In the genomic region with DNA sequence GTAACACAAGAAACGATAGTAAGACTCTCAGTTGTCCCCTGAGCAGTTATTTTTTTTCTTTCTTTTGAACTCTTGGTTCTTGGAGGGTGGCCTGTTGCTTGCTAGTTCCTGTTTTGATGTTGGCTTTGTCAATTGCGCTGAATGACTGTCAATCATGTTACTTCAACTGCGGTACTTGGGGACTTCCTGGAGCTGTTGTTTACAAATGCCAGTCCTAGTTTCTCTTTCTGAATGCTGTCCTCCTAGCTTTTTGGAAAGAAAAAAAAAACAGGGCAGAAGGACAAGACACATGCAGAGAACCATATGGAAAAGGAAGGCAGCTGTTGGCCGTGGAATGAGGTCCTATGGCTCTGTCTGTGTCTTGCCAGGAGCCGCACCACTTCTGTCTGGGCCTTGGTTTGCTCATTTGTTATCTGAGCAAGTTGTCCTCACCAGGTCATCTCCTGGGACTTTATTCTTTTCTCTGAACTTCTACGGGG, we compare ENCODE assay signal across 8 cellular contexts. TPM values are rescaled to one million over a fixed set of nuclear protein-coding genes. Genes with fewer than 3 reads are reported as not detected.
DNase-seq lines count a peak whose midpoint lies in the region; ATAC-seq, FAIRE-seq and TF ChIP-seq lines count a peak whose summit lies in the region.

No MANE protein-coding gene starts in this region.

- no peak overlapping the region for H3K4ac ChIP-seq in H1 (replicated peaks; ENCODE audit: insufficient read length, low read depth, low read length)

- H2BK20ac ChIP-seq in H1 (ENCODE audit: low read length), result no peak overlapping the region

- no peak overlapping the region for H3K14ac ChIP-seq in H1 (ENCODE audit: insufficient read length)

- WGBS in H1 (ENCODE audit: extremely low coverage in 1 of 2, insufficient coverage in 1 of 2, insufficient read length in 1 of 2, insufficient replicate concordance in 2 of 2, low coverage in 1 of 2, low lambda C conversion rate in 2 of 2, missing lambda C conversion rate in 1 of 2), 2 experiments, result 88% methylated on average over 6 of the region's 6 CpGs; no CpG with 5 or more reads in 1 of the 2 experiments

- peak overlapping the region; percentile 89; the same call in 1 of the 2 replicates for H2AFZ ChIP-seq in H1 (ENCODE audit: low read length)

- no peaks in the 10 kb centered on the region; a peak in 1 of 8 replicates for H3K36me3 ChIP-seq in H1 (ENCODE audit: control insufficient read depth in 2 of 4, insufficient read depth in 4 of 4, low read length in 3 of 4)

- TF ChIP-seq POLR2A in H1 (IDR thresholded peaks at IDR 0.05; ENCODE audit: control extremely low read depth in 1 of 2, low read depth in 2 of 2, low read length in 2 of 2), result no peak

- H3K23ac ChIP-seq in H1 (ENCODE audit: insufficient read length), result no peak overlapping the region

- no peaks in the 10 kb centered on the region for H4K20me1 ChIP-seq in H1 (replicated peaks in 1 of 2; ENCODE audit: control insufficient read depth in 1 of 2, insufficient read depth in 2 of 2, low read length in 2 of 2)

- H3K79me1 ChIP-seq in H1 (ENCODE audit: low read depth, low read length), result no peaks in the 10 kb centered on the region

- no peak overlapping the region for H4K5ac ChIP-seq in H1 (ENCODE audit: insufficient read length, low read depth, low read length)

- FAIRE-seq in H1 (lab: Jason Lieb, UNC), result no peak

- H2AK5ac ChIP-seq in H1 (ENCODE audit: low read depth, low read length), result no peak overlapping the region

- no peak for TF ChIP-seq RAD21 in H1 (IDR thresholded peaks at IDR 0.05 in 1 of 2, conservative IDR thresholded peaks at IDR 0.05 in 1 of 2; ENCODE audit: low read depth in 2 of 2, low read length in 2 of 2)

- no peaks in the 10 kb centered on the region for H3K9me3 ChIP-seq in H1 (ENCODE audit: insufficient read depth in 2 of 2, low read depth in 1 of 2, low read length in 1 of 2)

- TF ChIP-seq CTCF in H1 (IDR thresholded peaks at IDR 0.05; ENCODE audit: control extremely low read depth in 1 of 3, insufficient read depth in 1 of 3, low read depth in 1 of 3, low read length in 3 of 3), result no peak

- DNase-seq in CD1c-positive myeloid dendritic cell (ENCODE audit: extremely low spot score) (peak; percentile 87), H1 (ENCODE audit: low read depth in 1 of 2, low spot score in 2 of 2) (no peak), pons (ENCODE audit: low spot score) (peak; percentile 81), COR-L47 (lab: John Stamatoyannopoulos, UW) (no peak), HPDE6-E6E7 (ENCODE audit: extremely low spot score) (no peak)

- H4K8ac ChIP-seq in H1 (ENCODE audit: extremely low read depth, insufficient read depth, low read length), result no peak overlapping the region

- no peak overlapping the region for H2BK12ac ChIP-seq in H1 (ENCODE audit: low read depth, low read length)

- H3K4me1 ChIP-seq in H1 (replicated peaks in 1 of 4; ENCODE audit: control insufficient read depth in 3 of 4, insufficient read depth in 4 of 4, low read length in 3 of 4), result peaks cover 0 to 4% (median 0%) of the 10 kb centered on the region in 4 experiments; a peak in 2 of 7 replicates

- no peak overlapping the region for H3K4me2 ChIP-seq in H1 (ENCODE audit: insufficient read depth in 1 of 2, low read depth in 2 of 2, low read length in 2 of 2)

- H2BK15ac ChIP-seq in H1 (ENCODE audit: low read length), result no peak overlapping the region

- H3K27me3 Mint-ChIP-seq in T-helper 1 cell treated with Interleukin-12 subunit alpha and Interleukin-12 subunit beta and Interleukin-4 antibody, amounts not matched to agents 30 μg/mL and 1 μg/mL, for 36 hours (ENCODE audit: low read depth), result no peaks in the 10 kb centered on the region

- TF ChIP-seq EP300 in H1 (IDR thresholded peaks at IDR 0.05; ENCODE audit: borderline replicate concordance in 1 of 2, low read depth in 2 of 2, low read length in 2 of 2), result no peak

- H3K4me3 ChIP-seq in H1 (ENCODE audit: extremely low read depth in 1 of 4, insufficient read depth in 2 of 4, low read depth in 3 of 4, low read length in 4 of 4), result no peak overlapping the region

- H3K27ac ChIP-seq in H1 (ENCODE audit: low read depth, low read length), result no peak overlapping the region

- H4K91ac ChIP-seq in H1 (replicated peaks; ENCODE audit: insufficient read length, low read length), result no peak overlapping the region

- peak; percentile 54 for ATAC-seq in GM19324 (IDR thresholded peaks at IDR 0.05; ENCODE audit: low FRiP score, unreplicated experiment)
- peak; percentile 68 for ATAC-seq in HG03280 (IDR thresholded peaks at IDR 0.05; ENCODE audit: unreplicated experiment)

- POLR2A ChIA-PET in H1 (lab: Charles Lee; ENCODE audit: partially characterized antibody), result no interaction called here

- H3K27me3 ChIP-seq in H1 (replicated peaks in 1 of 4; ENCODE audit: control insufficient read depth in 3 of 4, extremely low read depth in 1 of 4, insufficient read depth in 3 of 4, low read length in 3 of 4), result no peaks in the 10 kb centered on the region

- no peak overlapping the region for H3K18ac ChIP-seq in H1 (ENCODE audit: extremely low read depth, low read length)

- no peaks in the 10 kb centered on the region; the same call in 1 of the 2 replicates for H3K23me2 ChIP-seq in H1 (ENCODE audit: low read depth, low read length)

- H3K27ac Mint-ChIP-seq in T-helper 1 cell treated with Interleukin-12 subunit alpha and Interleukin-12 subunit beta and Interleukin-4 antibody, amounts not matched to agents 30 μg/mL and 1 μg/mL, for 36 hours, result peak overlapping the region; percentile 95

- no peaks in the 10 kb centered on the region for H3K9me3 Mint-ChIP-seq in T-helper 1 cell treated with Interleukin-12 subunit alpha and Interleukin-12 subunit beta and Interleukin-4 antibody, amounts not matched to agents 30 μg/mL and 1 μg/mL, for 36 hours

- H3K4me3 Mint-ChIP-seq in T-helper 1 cell treated with Interleukin-12 subunit alpha and Interleukin-12 subunit beta and Interleukin-4 antibody, amounts not matched to agents 30 μg/mL and 1 μg/mL, for 36 hours, result peak overlapping the region; percentile 77

- H3K4me1 Mint-ChIP-seq in T-helper 1 cell treated with Interleukin-12 subunit alpha and Interleukin-12 subunit beta and Interleukin-4 antibody, amounts not matched to agents 30 μg/mL and 1 μg/mL, for 36 hours (ENCODE audit: low read depth), result peaks cover 82% of the 10 kb centered on the region

- no peak overlapping the region for H3K9ac ChIP-seq in H1 (replicated peaks in 1 of 4; ENCODE audit: extremely low read depth in 1 of 4, low read depth in 3 of 4, low read length in 3 of 4)

- CTCF ChIA-PET in H1 (lab: Charles Lee; ENCODE audit: partially characterized antibody), result interaction anchor here (0.9 to 1.5 kb wide), 2 partner anchors 14 to 61 kb away, joined by 3 to 5 read pairs; no protein-coding TSS in a partner anchor

- no peaks in the 10 kb centered on the region for H3K79me2 ChIP-seq in H1 (ENCODE audit: control insufficient read depth in 1 of 2, insufficient read depth in 2 of 2, low read length in 2 of 2)

- H3K36me3 Mint-ChIP-seq in T-helper 1 cell treated with Interleukin-12 subunit alpha and Interleukin-12 subunit beta and Interleukin-4 antibody, amounts not matched to agents 30 μg/mL and 1 μg/mL, for 36 hours (ENCODE audit: low read depth), result peaks cover 6% of the 10 kb centered on the region

- H2BK5ac ChIP-seq in H1 (ENCODE audit: low read depth, low read length), result no peak overlapping the region

- H3K56ac ChIP-seq in H1 (replicated peaks; ENCODE audit: insufficient read length, low read depth, low read length), result no peak overlapping the region

- H2BK120ac ChIP-seq in H1 (replicated peaks; ENCODE audit: low read depth, low read length), result no peak overlapping the region

TF ChIP-seq in H1, 55 proteins besides CTCF, POLR2A, EP300 and RAD21 (continues in another document):
- TF ChIP-seq SP2 (IDR thresholded peaks at IDR 0.05; ENCODE audit: low read length), result no peak
- TF ChIP-seq TAF1 (IDR thresholded peaks at IDR 0.05; ENCODE audit: low read depth, low read length), result no peak
- TF ChIP-seq TBP (IDR thresholded peaks at IDR 0.05; ENCODE audit: low read depth, low read length), result no peak
- no peak for TF ChIP-seq SP1 (IDR thresholded peaks at IDR 0.05; ENCODE audit: low read depth, low read length)
- no peak for TF ChIP-seq SIN3A (conservative IDR thresholded peaks at IDR 0.05 in 1 of 2, IDR thresholded peaks at IDR 0.05 in 1 of 2; ENCODE audit: low read depth in 1 of 2, low read length in 2 of 2)

RNA-seq across cellular contexts. Expression of gene PDCD4, which starts 7.0 kb away (rescaled TPM):
- 22.8 and 26.8 TPM in 2 replicates for total RNA-seq in H1 (2021; fragmentation: NEBNext Ultra II Directional; extraction: Animal tissue kit (Norgen Biotek cat#: 25700))
- 3.2 and 3.3 TPM in 2 replicates for polyA plus RNA-seq in H1 (2011; rRNA removed)
- polyA plus RNA-seq in H1 (2011; cell fraction: cytosol; rRNA removed), result 13.7 TPM
- 2.2 TPM for polyA plus RNA-seq in H1 (2011; cell fraction: nucleus; rRNA removed)
- polyA plus RNA-seq in H1 (2012, experiment 1 of 2), result 16.4 to 27.5 TPM (median 23.0 TPM) in 4 replicates
- 1.1 TPM for polyA plus RNA-seq in H1 (2012, experiment 2 of 2)
- 9.0 TPM for polyA plus RNA-seq in H1 (2013, experiment 1 of 2)
- 8.4 TPM for polyA plus RNA-seq in H1 (2013, experiment 2 of 2)
- polyA minus RNA-seq in H1 (2011; rRNA and poly(A)+ RNA removed), result 4.7 and 5.2 TPM in 2 replicates
- polyA minus RNA-seq in H1 (2011; cell fraction: cytosol; rRNA and poly(A)+ RNA removed), result 10.1 TPM
- polyA minus RNA-seq in H1 (2011; cell fraction: nucleus; rRNA and poly(A)+ RNA removed), result 14.0 TPM

RNA-seq across cellular contexts. Expression of gene BBIP1, which starts 54.3 kb away (rescaled TPM):
- total RNA-seq in H1 (2021; fragmentation: NEBNext Ultra II Directional; extraction: Animal tissue kit (Norgen Biotek cat#: 25700)), result 19.6 and 22.2 TPM in 2 replicates
- polyA plus RNA-seq in H1 (2011; rRNA removed), result 6.9 and 8.8 TPM in 2 replicates
- polyA plus RNA-seq in H1 (2011; cell fraction: cytosol; rRNA removed), result 13.4 TPM
- 9.5 TPM for polyA plus RNA-seq in H1 (2011; cell fraction: nucleus; rRNA removed)
- 14.7 to 37.7 TPM (median 15.4 TPM) in 4 replicates for polyA plus RNA-seq in H1 (2012, experiment 1 of 2)
- 4.3 TPM for polyA plus RNA-seq in H1 (2012, experiment 2 of 2)
- polyA plus RNA-seq in H1 (2013, experiment 1 of 2), result 21.8 TPM
- 21.4 TPM for polyA plus RNA-seq in H1 (2013, experiment 2 of 2)
- 11.1 and 13.5 TPM in 2 replicates for polyA minus RNA-seq in H1 (2011; rRNA and poly(A)+ RNA removed)
- 5.6 TPM for polyA minus RNA-seq in H1 (2011; cell fraction: cytosol; rRNA and poly(A)+ RNA removed)
- 30.2 TPM for polyA minus RNA-seq in H1 (2011; cell fraction: nucleus; rRNA and poly(A)+ RNA removed)

RNA-seq across cellular contexts. Expression of gene SHOC2, which starts 54.7 kb away (rescaled TPM):
- total RNA-seq in H1 (2021; fragmentation: NEBNext Ultra II Directional; extraction: Animal tissue kit (Norgen Biotek cat#: 25700)), result 28.2 and 30.2 TPM in 2 replicates
- 4.3 and 7.6 TPM in 2 replicates for polyA plus RNA-seq in H1 (2011; rRNA removed)
- 8.2 TPM for polyA plus RNA-seq in H1 (2011; cell fraction: cytosol; rRNA removed)
- polyA plus RNA-seq in H1 (2011; cell fraction: nucleus; rRNA removed), result 2.5 TPM
- polyA plus RNA-seq in H1 (2012, experiment 1 of 2), result 6.6 to 12.6 TPM (median 8.2 TPM) in 4 replicates
- 0.92 TPM for polyA plus RNA-seq in H1 (2012, experiment 2 of 2)
- 15.2 TPM for polyA plus RNA-seq in H1 (2013, experiment 1 of 2)
- 17.5 TPM for polyA plus RNA-seq in H1 (2013, experiment 2 of 2)
- 15.4 and 27.7 TPM in 2 replicates for polyA minus RNA-seq in H1 (2011; rRNA and poly(A)+ RNA removed)
- 19.5 TPM for polyA minus RNA-seq in H1 (2011; cell fraction: cytosol; rRNA and poly(A)+ RNA removed)
- polyA minus RNA-seq in H1 (2011; cell fraction: nucleus; rRNA and poly(A)+ RNA removed), result 47.7 TPM

Comparison
In these comparisons a context has a peak if more than half of its experiments do, and no peak if none do; other contexts are left out.
1. DNase-seq: peak in CD1c-positive myeloid dendritic cell (single experiment) and pons (single experiment); none in H1 (0 of 2), COR-L47 (single experiment) and HPDE6-E6E7 (single experiment).